Comparison of ENCODE assay signal across 19 cellular contexts in genomic region chr5:166716856-166717492, GRCh38.
"Had no signal": no experiment of that assay in that cellular context is flagged by ENCODE, and none has a peak within 500 bp of the region (broad histone marks: within the 10 kb centered on the region; RNA-seq: fewer than 3 reads in every experiment).

No MANE protein-coding gene starts in this region.

- H3K4me1 Mint-ChIP-seq: activated CD4-positive, alpha-beta T cell treated with anti-CD3 and anti-CD28 coated beads, Interleukin-2, amount 10 ng/mL, durations not matched to agents 24 days and 14 days; activated naive CD8-positive, alpha-beta T cell treated with anti-CD3 and anti-CD28 coated beads for 36 hours had no signal

- H3K36me3 Mint-ChIP-seq: activated naive CD8-positive, alpha-beta T cell treated with anti-CD3 and anti-CD28 coated beads for 36 hours; brain had no signal

- H3K27ac Mint-ChIP-seq: activated CD4-positive, alpha-beta T cell treated with anti-CD3 and anti-CD28 coated beads, Interleukin-2, amount 10 ng/mL, durations not matched to agents 24 days and 14 days; activated naive CD8-positive, alpha-beta T cell treated with anti-CD3 and anti-CD28 coated beads for 36 hours; activated T-helper 1 cell treated with anti-CD3 and anti-CD28 coated beads, Interleukin-12 subunit alpha, Interleukin-12 subunit beta, Interleukin-2, Interleukin-4 antibody, amounts not matched to agents 30 ng/mL and 10 ng/mL and 1 ng/mL, durations not matched to agents 14 hours and 24 hours and 36 hours; brain; T-helper 2 cell treated with Interferon-gamma antibody and Interleukin-4, amounts not matched to agents 5 μg/mL and 100 μg/mL, for 36 hours had no signal

- H3K27me3 ChIP-seq: esophagus muscularis mucosa, stomach had no signal

- H3K27me3 Mint-ChIP-seq: activated CD4-positive, alpha-beta T cell treated with anti-CD3 and anti-CD28 coated beads, Interleukin-2, amount 10 ng/mL, durations not matched to agents 24 days and 14 days; activated naive CD8-positive, alpha-beta T cell treated with anti-CD3 and anti-CD28 coated beads for 36 hours had no signal

- H3K36me3 ChIP-seq: esophagus muscularis mucosa, stomach, thoracic aorta had no signal

- DNase-seq: activated CD4-positive, alpha-beta T cell treated with anti-CD3 and anti-CD28 coated beads, Interleukin-2, amount 10 ng/mL, durations not matched to agents 24 days and 14 days; activated CD4-positive, CD25-positive, alpha-beta regulatory T cell; activated CD8-positive, alpha-beta memory T cell treated with anti-CD3 and anti-CD28 coated beads for 24 hours; activated naive CD8-positive, alpha-beta T cell treated with anti-CD3 and anti-CD28 coated beads for 36 hours; central memory CD4-positive, alpha-beta T cell; effector CD4-positive, alpha-beta T cell; hypothalamus; kidney; midbrain; psoas muscle; stimulated activated CD4-positive, alpha-beta T cell treated with anti-CD3 and anti-CD28 coated beads, Interleukin-1b, Interleukin-23, amount 100 ng/mL, for 48 hours; stomach had no signal

- H3K4me3 ChIP-seq: coronary artery, esophagus muscularis mucosa, lung, psoas muscle, stomach, thoracic aorta had no signal

- H3K4me3 Mint-ChIP-seq: activated CD4-positive, alpha-beta T cell treated with anti-CD3 and anti-CD28 coated beads, Interleukin-2, amount 10 ng/mL, durations not matched to agents 24 days and 14 days; activated naive CD8-positive, alpha-beta T cell treated with anti-CD3 and anti-CD28 coated beads for 36 hours; activated T-helper 1 cell treated with anti-CD3 and anti-CD28 coated beads, Interleukin-12 subunit alpha, Interleukin-12 subunit beta, Interleukin-2, Interleukin-4 antibody, amounts not matched to agents 30 ng/mL and 10 ng/mL and 1 ng/mL, durations not matched to agents 14 hours and 24 hours and 36 hours; brain; T-helper 2 cell treated with Interferon-gamma antibody and Interleukin-4, amounts not matched to agents 5 μg/mL and 100 μg/mL, for 36 hours had no signal
